In genomic region chr3:89947357-89947954, GRCh38 we compare ENCODE assay signal across 34 cellular contexts.
DNase-seq lines count a peak whose midpoint lies in the region; ATAC-seq and TF ChIP-seq lines count a peak whose summit lies in the region.
"Had no signal": no experiment of that assay in that cellular context is flagged by ENCODE, and none has a peak within 500 bp of the region (broad histone marks: within the 10 kb centered on the region; RNA-seq: fewer than 3 reads in every experiment).

No MANE protein-coding gene starts in this region.

- H3K4me3 Mint-ChIP-seq in CD14-positive monocyte, result no peak overlapping the region
- H3K4me3 Mint-ChIP-seq: activated CD8-positive, alpha-beta memory T cell treated with anti-CD3 and anti-CD28 coated beads, Interleukin-2, amount 10 ng/mL, durations not matched to agents 7 days and 5 days; activated T-cell treated with anti-CD3 and anti-CD28 coated beads, Interleukin-2, amount 50 U/mL, for 72 hours; brain; CD8-positive, alpha-beta memory T cell; IgD-negative memory B cell had no signal

- peaks cover 0 to 1% (median 0%) of the 10 kb centered on the region in 3 donors for H3K27me3 Mint-ChIP-seq in CD14-positive monocyte (ENCODE audit: low read depth in 3 of 3)
- H3K27me3 Mint-ChIP-seq: activated CD8-positive, alpha-beta memory T cell treated with anti-CD3 and anti-CD28 coated beads, Interleukin-2, amount 10 ng/mL, durations not matched to agents 7 days and 5 days; brain; CD8-positive, alpha-beta memory T cell; IgD-negative memory B cell had no signal

- no peaks in the 10 kb centered on the region for H3K79me1 ChIP-seq in trophoblast cell (ENCODE audit: low read length)

- H3K9ac ChIP-seq in trophoblast cell (ENCODE audit: low read length), result peak overlapping the region; percentile 46
- H3K9ac ChIP-seq: SK-N-SH had no signal

- no peak overlapping the region for H2BK12ac ChIP-seq in trophoblast cell (ENCODE audit: low read length)

- H3K4me3 ChIP-seq in PC-9 (no peak overlapping the region), trophoblast cell (ENCODE audit: low read depth, low read length) (no peak overlapping the region)
- H3K4me3 ChIP-seq: adrenal gland, coronary artery, esophagus muscularis mucosa, gastrocnemius medialis, GM12878, lower lobe of right lung, MG63, smooth muscle cell had no signal

- no peak overlapping the region for H4K12ac ChIP-seq in trophoblast cell (ENCODE audit: low read depth, low read length)

- H3K23ac ChIP-seq in trophoblast cell (ENCODE audit: low read length), result no peak overlapping the region

- no peak overlapping the region for H2BK120ac ChIP-seq in trophoblast cell (ENCODE audit: insufficient read depth, low read length, poor library complexity)

- no peak for TF ChIP-seq CTCF in PC-9 (conservative IDR thresholded peaks at IDR 0.05)
- no peak for TF ChIP-seq CTCF in CD14-positive monocyte (IDR thresholded peaks at IDR 0.05)

- H2AFZ ChIP-seq in PC-9 (no peak overlapping the region), trophoblast cell (ENCODE audit: insufficient read depth, low read length, poor library complexity) (no peak overlapping the region)

- no peak overlapping the region for H3K4ac ChIP-seq in trophoblast cell (ENCODE audit: low read depth, low read length)

- H4K8ac ChIP-seq in trophoblast cell (ENCODE audit: low read depth, low read length), result no peak overlapping the region

- H2BK5ac ChIP-seq in trophoblast cell (ENCODE audit: low read depth, low read length, poor library complexity), result no peak overlapping the region

- BruUV-seq in PC-9 (replicated peaks; lab: Mats Ljungman, UMichigan), result no TSS peak

- no CpG with 5 or more reads among the region's 5 CpGs for WGBS in trophoblast cell (ENCODE audit: extremely low coverage, insufficient coverage, insufficient read length)

- H3K4me1 ChIP-seq in PC-9 (replicated peaks; ENCODE audit: insufficient read depth), result peaks cover 21% of the 10 kb centered on the region
- peaks cover 0 to 4% of the 10 kb centered on the region in 2 experiments for H3K4me1 ChIP-seq in trophoblast cell (ENCODE audit: control insufficient read depth in 1 of 2, insufficient read depth in 2 of 2, low read length in 2 of 2)
- H3K4me1 ChIP-seq: adrenal gland, gastrocnemius medialis, lower lobe of right lung had no signal

- no peak overlapping the region for H3K14ac ChIP-seq in trophoblast cell (ENCODE audit: low read length)

- H3K4me2 ChIP-seq in PC-9 (peak overlapping the region; percentile 46; the same call in 1 of the 2 replicates), trophoblast cell (ENCODE audit: low read length) (no peak overlapping the region)
- H3K4me2 ChIP-seq: SK-N-SH, smooth muscle cell had no signal

- H3F3A ChIP-seq in PC-9 (ENCODE audit: insufficient read depth, low read depth), result no peaks in the 10 kb centered on the region; the same call in 1 of the 2 replicates

- CTCF ChIA-PET in PC-9 (lab: Charles Lee), result no interaction called here

- POLR2A ChIA-PET in PC-9 (lab: Charles Lee; ENCODE audit: unreplicated experiment), result no interaction called here

- intact Hi-C loops in PC-9 (cut with micrococcal nuclease; ENCODE audit: unreplicated experiment), result no loop called here
- intact Hi-C loops in CD14-positive monocyte (cut with micrococcal nuclease), result no loop called here

- DNase-seq in NCI-H146 (lab: John Stamatoyannopoulos, UW) (peak; percentile 34), NCI-H146 treated with DMSO at 0.1 percent for 48 hours (lab: John Stamatoyannopoulos, UW; ENCODE audit: unreplicated experiment) (no peak), PC-9 (no peak), iPS-NIHi11 (ENCODE audit: low spot score) (peak; percentile 18), trophoblast cell (no peak), cerebellar nuclear complex (lab: John Stamatoyannopoulos, UW) (no peak), CD14-positive monocyte (ENCODE audit: low spot score) (no peak)
- DNase-seq: activated CD4-positive, alpha-beta T cell treated with anti-CD3 and anti-CD28 coated beads, Interleukin-2, amount 50 U/mL, for 1 hour; activated CD8-positive, alpha-beta memory T cell treated with anti-CD3 and anti-CD28 coated beads, Interleukin-2, amount 10 ng/mL, durations not matched to agents 7 days and 5 days; activated naive CD4-positive, alpha-beta T cell treated with Interleukin-2 at 50 U/mL for 16 hours; activated T-cell treated with anti-CD3 and anti-CD28 coated beads, Interleukin-2, amount 50 U/mL, for 72 hours; adrenal gland; AML-193; CD8-positive, alpha-beta memory T cell; DND-41; gastrocnemius medialis; hypothalamus; lower lobe of right lung; NCI-H1436; NCI-H446 treated with DMSO at 0.1 percent for 48 hours; occipital lobe; SK-N-SH; stimulated activated CD4-positive, alpha-beta T cell treated with anti-CD3 and anti-CD28 coated beads, Interleukin-2, amount 100 ng/mL, for 24 hours; substantia nigra; T-helper 2 cell; WERI-Rb-1 had no signal

- no peak overlapping the region for H4K91ac ChIP-seq in trophoblast cell (ENCODE audit: low read depth, low read length)

- no peaks in the 10 kb centered on the region for H3K9me3 ChIP-seq in PC-9 (ENCODE audit: insufficient read depth, low read depth)
- H3K9me3 ChIP-seq in trophoblast cell (ENCODE audit: insufficient read depth, low read depth, low read length), result peaks cover 2% of the 10 kb centered on the region
- H3K9me3 ChIP-seq: adrenal gland, esophagus muscularis mucosa, gastrocnemius medialis, lower lobe of right lung, MG63, SK-N-SH had no signal

- H3K79me2 ChIP-seq in PC-9 (ENCODE audit: low read depth), result no peaks in the 10 kb centered on the region
- H3K79me2 ChIP-seq in trophoblast cell (ENCODE audit: control insufficient read depth, insufficient read depth, low read length, poor library complexity), result no peaks in the 10 kb centered on the region

- peaks cover 2 to 11% (median 7%) of the 10 kb centered on the region in 7 donors for H3K9me3 Mint-ChIP-seq in CD14-positive monocyte

- H3K18ac ChIP-seq in trophoblast cell (ENCODE audit: low read length), result no peak overlapping the region

- H3K36me3 Mint-ChIP-seq in CD14-positive monocyte, result no peaks in the 10 kb centered on the region
- H3K36me3 Mint-ChIP-seq: activated CD8-positive, alpha-beta memory T cell treated with anti-CD3 and anti-CD28 coated beads, Interleukin-2, amount 10 ng/mL, durations not matched to agents 7 days and 5 days; brain; CD8-positive, alpha-beta memory T cell; IgD-negative memory B cell had no signal

- no peak overlapping the region for H2AK5ac ChIP-seq in trophoblast cell (ENCODE audit: low read length)

- H3K27ac Mint-ChIP-seq in CD14-positive monocyte, result no peak overlapping the region
- H3K27ac Mint-ChIP-seq: activated CD8-positive, alpha-beta memory T cell treated with anti-CD3 and anti-CD28 coated beads, Interleukin-2, amount 10 ng/mL, durations not matched to agents 7 days and 5 days; activated T-cell treated with anti-CD3 and anti-CD28 coated beads, Interleukin-2, amount 50 U/mL, for 72 hours; brain; CD8-positive, alpha-beta memory T cell; IgD-negative memory B cell had no signal

- H3K4me1 Mint-ChIP-seq in CD14-positive monocyte, result no peaks in the 10 kb centered on the region
- H3K4me1 Mint-ChIP-seq: activated CD8-positive, alpha-beta memory T cell treated with anti-CD3 and anti-CD28 coated beads, Interleukin-2, amount 10 ng/mL, durations not matched to agents 7 days and 5 days; CD8-positive, alpha-beta memory T cell; IgD-negative memory B cell had no signal

- H3K27ac ChIP-seq in PC-9 (no peak overlapping the region), trophoblast cell (ENCODE audit: low read depth, low read length) (no peak overlapping the region)
- H3K27ac ChIP-seq: adrenal gland, coronary artery, esophagus muscularis mucosa, gastrocnemius medialis, lower lobe of right lung, WERI-Rb-1 had no signal

- ATAC-seq in GM21576 (IDR thresholded peaks at IDR 0.05; ENCODE audit: unreplicated experiment), result no peak
- ATAC-seq: activated CD8-positive, alpha-beta memory T cell treated with anti-CD3 and anti-CD28 coated beads, Interleukin-2, amount 10 ng/mL, durations not matched to agents 7 days and 5 days; activated T-cell treated with anti-CD3 and anti-CD28 coated beads, Interleukin-2, amount 50 U/mL, for 72 hours; gastrocnemius medialis; GM12878; lower lobe of right lung had no signal

- no peaks in the 10 kb centered on the region for H4K20me1 ChIP-seq in PC-9 (ENCODE audit: insufficient read depth)

- H3K27me3 ChIP-seq in PC-9 (ENCODE audit: insufficient read depth, low read depth), result no peaks in the 10 kb centered on the region
- H3K27me3 ChIP-seq in trophoblast cell (ENCODE audit: insufficient read depth, low read length), result no peaks in the 10 kb centered on the region
- H3K27me3 ChIP-seq: adrenal gland, esophagus muscularis mucosa, gastrocnemius medialis, MG63 had no signal

- H3K36me3 ChIP-seq in PC-9 (ENCODE audit: low read depth) (no peaks in the 10 kb centered on the region), trophoblast cell (ENCODE audit: control insufficient read depth in 1 of 2, insufficient read depth in 2 of 2, low read length in 2 of 2) (no peaks in the 10 kb centered on the region)
- H3K36me3 ChIP-seq: adrenal gland, esophagus muscularis mucosa, gastrocnemius medialis, lower lobe of right lung, MG63, WERI-Rb-1 had no signal

- H3K9me2 ChIP-seq in PC-9 (ENCODE audit: insufficient read depth), result no peaks in the 10 kb centered on the region
- H3K9me2 ChIP-seq: SK-N-SH had no signal

Comparison
In these comparisons a context has a peak if more than half of its experiments do, and no peak if none do; other contexts are left out.
1. DNase-seq: peak in NCI-H146 (single experiment) and iPS-NIHi11 (single experiment); none in NCI-H146 treated with DMSO at 0.1 percent for 48 hours (single experiment), PC-9 (0 of 2), trophoblast cell (0 of 2), cerebellar nuclear complex (0 of 2) and CD14-positive monocyte (single experiment).